8 cellular contexts compared by ENCODE assay signal in the genomic region with DNA sequence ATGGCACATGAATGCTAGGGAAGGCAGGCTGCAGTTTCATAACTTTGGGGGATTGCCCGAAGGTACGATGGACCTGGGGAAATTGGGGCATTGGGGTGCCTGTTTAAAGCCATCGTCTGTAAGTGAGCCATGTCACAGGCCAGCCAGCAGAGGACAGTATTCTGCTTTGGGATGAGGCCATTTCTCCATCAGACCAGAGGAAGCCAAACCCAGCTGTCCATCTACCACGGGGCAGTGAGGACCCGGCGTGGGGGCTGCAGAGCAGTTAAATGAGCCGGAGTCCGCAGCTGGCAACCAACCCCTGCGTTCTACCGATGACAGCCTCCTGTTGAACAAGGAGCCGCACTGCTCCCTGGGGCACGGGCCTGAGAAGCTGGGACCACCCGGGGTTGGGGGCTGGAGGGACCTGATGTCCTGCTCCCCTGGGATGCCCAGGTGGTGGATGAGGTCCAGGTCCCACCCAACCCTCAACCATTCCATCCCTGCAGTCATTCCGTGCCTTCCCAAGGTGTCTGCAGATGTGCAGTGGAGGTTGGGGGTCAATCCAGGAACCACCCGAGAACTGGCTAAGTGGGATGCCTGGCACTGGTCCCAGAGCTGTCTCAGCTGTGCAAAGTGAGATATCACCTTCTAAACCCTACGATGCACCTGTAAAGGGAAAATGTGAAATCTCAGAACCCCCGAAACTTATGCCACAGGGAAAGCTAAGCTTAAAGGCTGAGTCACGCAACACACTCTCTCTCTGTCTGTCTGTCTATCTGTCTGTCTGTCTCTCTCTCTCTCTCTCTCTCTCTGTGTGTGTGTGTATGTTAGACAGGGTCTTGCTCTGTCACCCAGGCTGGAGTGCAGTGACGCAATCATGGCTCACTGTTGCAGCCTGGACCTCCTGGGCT. TPM values are rescaled to one million over a fixed set of nuclear protein-coding genes. Genes with fewer than 3 reads are reported as not detected.
DNase-seq lines count a peak whose midpoint lies in the region; ATAC-seq and TF ChIP-seq lines count a peak whose summit lies in the region.

No MANE protein-coding gene starts in this region.

- no peak for TF ChIP-seq EP300 in Ishikawa (IDR thresholded peaks at IDR 0.05; ENCODE audit: borderline replicate concordance)

- ATAC-seq in HG03280 (IDR thresholded peaks at IDR 0.05; ENCODE audit: unreplicated experiment), result no peak
- no peak for ATAC-seq in HG03457 (IDR thresholded peaks at IDR 0.05; ENCODE audit: unreplicated experiment)

- DNase-seq in DMS79 treated with DMSO at 0.1 percent for 48 hours (lab: John Stamatoyannopoulos, UW) (peak; percentile 58), OCI-M1 (lab: John Stamatoyannopoulos, UW) (peak; percentile 83), foreskin melanocyte (peak; percentile 45), occipital lobe (lab: John Stamatoyannopoulos, UW) (peak; percentile 16)
- peak; percentile 47 for DNase-seq in activated naive CD4-positive, alpha-beta T cell treated with Interleukin-2 at 50 U/mL for 16 hours

- peak; percentile 99 for TF ChIP-seq RAD21 in Ishikawa (IDR thresholded peaks at IDR 0.05; ENCODE audit: low read depth)

TF ChIP-seq in Ishikawa, 13 proteins besides CTCF, POLR2A, EP300 and RAD21:
- TF ChIP-seq CEBPB (IDR thresholded peaks at IDR 0.05) (peak; percentile 75), NFIC (IDR thresholded peaks at IDR 0.05) (no peak), FOXM1 (IDR thresholded peaks at IDR 0.05; ENCODE audit: borderline replicate concordance, low read depth) (no peak), ZBTB7A (IDR thresholded peaks at IDR 0.05; ENCODE audit: low read depth) (0 out of 2 replicates have a peak, but pooled peaks have one; percentile 70), YY1 (IDR thresholded peaks at IDR 0.05; ENCODE audit: low read depth) (no peak), TCF12 (IDR thresholded peaks at IDR 0.05; ENCODE audit: low read depth) (no peak)

RNA-seq across cellular contexts. Expression of a gene that starts 12.1 kb away (rescaled TPM):
- 27.1 TPM for total RNA-seq in occipital lobe

RNA-seq across cellular contexts. Expression of a gene that starts 48.2 kb away (rescaled TPM):
- 59.0 TPM for total RNA-seq in occipital lobe

RNA-seq across cellular contexts. Expression of a gene that starts 53.1 kb away (rescaled TPM):
- not detected for total RNA-seq in occipital lobe

Comparison
In these comparisons a context has a peak if more than half of its experiments do, and no peak if none do; other contexts are left out.
1. DNase-seq: peak in every context shown above with its lines; median percentile 83 in OCI-M1; 58 in DMS79 treated with DMSO at 0.1 percent for 48 hours; 47 in activated naive CD4-positive, alpha-beta T cell treated with Interleukin-2 at 50 U/mL for 16 hours; 45 in foreskin melanocyte; 16 in occipital lobe.